In genomic region chr19:3359850-3360493, GRCh38 we compare ENCODE assay signal across 8 cellular contexts. TPM values are rescaled to one million over a fixed set of nuclear protein-coding genes. Genes with fewer than 3 reads are reported as not detected.
A peak's percentile ranks its signal among the peaks of the same experiment; 100 is the strongest.
DNase-seq lines count a peak whose midpoint lies in the region; ATAC-seq and TF ChIP-seq lines count a peak whose summit lies in the region.

No MANE protein-coding gene starts in this region.

- CTCF ChIA-PET in CD4-positive, alpha-beta memory T cell (lab: Charles Lee; ENCODE audit: partially characterized antibody), result no interaction called here
- CTCF ChIA-PET in HEK293 (lab: Yijun Ruan, JAX), result no interaction called here
- CTCF ChIA-PET in activated B cell treated with CpG ODN at 0.5 μM for 24 hours (lab: Charles Lee), result no interaction called here

- H3K27ac ChIP-seq in CD4-positive, alpha-beta memory T cell (ENCODE audit: low read depth, low read length), result peak overlapping the region; percentile 64
- H3K27ac ChIP-seq in HEK293 (ENCODE audit: extremely low read depth, low read depth, low read length) (peak overlapping the region; percentile 19; the same call in 1 of the 2 replicates), esophagus (ENCODE audit: low read depth in 2 of 2, low read length in 1 of 2) (peak overlapping the region; percentile 93 to 97)

- TF ChIP-seq CTCF in HEK293 (tag by site-specific recombination; IDR thresholded peaks at IDR 0.05), result no peak
- TF ChIP-seq CTCF in activated B cell treated with CpG ODN at 0.5 μM for 24 hours (IDR thresholded peaks at IDR 0.05), result no peak

- ATAC-seq in activated B cell treated with CpG ODN at 0.5 μM for 24 hours (ENCODE audit: low read depth), result peak; percentile 15
- no peak for ATAC-seq in HG03045 (IDR thresholded peaks at IDR 0.05; ENCODE audit: unreplicated experiment)

- H3K36me3 Mint-ChIP-seq in CD4-positive, alpha-beta memory T cell, result peaks cover 0 to 8% of the 10 kb centered on the region in 2 donors
- H3K36me3 Mint-ChIP-seq in activated B cell treated with CpG ODN at 0.5 μM for 24 hours (ENCODE audit: low read depth), result peaks cover 2% of the 10 kb centered on the region

- peak overlapping the region; percentile 88 to 94 (median 92) for H3K4me3 Mint-ChIP-seq in CD4-positive, alpha-beta memory T cell
- peak overlapping the region; percentile 88 for H3K4me3 Mint-ChIP-seq in activated B cell treated with CpG ODN at 0.5 μM for 24 hours

- H3K36me3 ChIP-seq in CD4-positive, alpha-beta memory T cell (ENCODE audit: insufficient read depth, low read length), result no peaks in the 10 kb centered on the region
- H3K36me3 ChIP-seq in HEK293 (ENCODE audit: control insufficient read depth in 2 of 2, insufficient read depth in 1 of 2, low read length in 2 of 2), result no peaks in the 10 kb centered on the region
- H3K36me3 ChIP-seq in esophagus (ENCODE audit: control insufficient read depth in 2 of 2, insufficient read depth in 2 of 2, low read length in 1 of 2), result no peaks in the 10 kb centered on the region
- no peaks in the 10 kb centered on the region for H3K36me3 ChIP-seq in neuron (ENCODE audit: insufficient read depth, low read length)

- no peaks in the 10 kb centered on the region for H3K27me3 ChIP-seq in CD4-positive, alpha-beta memory T cell (ENCODE audit: insufficient read depth, low read length)
- H3K27me3 ChIP-seq in esophagus (ENCODE audit: control insufficient read depth in 1 of 2, insufficient read depth in 2 of 2, low read length in 2 of 2) (no peaks in the 10 kb centered on the region), neuron (ENCODE audit: insufficient read depth, low read length) (peaks cover 71% of the 10 kb centered on the region)

- 1% methylated on average over 24 to 101 of the region's 101 CpGs for WGBS in esophagus, 2 donors

- no peaks in the 10 kb centered on the region for H3K27me3 Mint-ChIP-seq in CD4-positive, alpha-beta memory T cell
- peaks cover 2% of the 10 kb centered on the region for H3K27me3 Mint-ChIP-seq in activated B cell treated with CpG ODN at 0.5 μM for 24 hours

- peak overlapping the region in 5 of 7 donors; percentile 64 to 93 (median 86) for H3K27ac Mint-ChIP-seq in CD4-positive, alpha-beta memory T cell
- peak overlapping the region; percentile 86 for H3K27ac Mint-ChIP-seq in activated B cell treated with CpG ODN at 0.5 μM for 24 hours

- peak overlapping the region; percentile 71 for H2AFZ ChIP-seq in neuron (ENCODE audit: low read depth, low read length)

- peak in 3 of 5 donors; percentile 30 to 46 (median 35) for DNase-seq in CD4-positive, alpha-beta memory T cell
- peak; percentile 58 for DNase-seq in activated B cell treated with CpG ODN at 0.5 μM for 24 hours
- no peak for DNase-seq in SIG-M5 (lab: John Stamatoyannopoulos, UW)
- no peak for DNase-seq in NCI-H2107 (lab: John Stamatoyannopoulos, UW)

- peak overlapping the region in 1 of 2 donors; percentile 66 for H3K4me3 ChIP-seq in CD4-positive, alpha-beta memory T cell (ENCODE audit: low read length in 2 of 2)
- H3K4me3 ChIP-seq in HEK293 (ENCODE audit: low read depth, low read length) (peak overlapping the region; percentile 61), esophagus (ENCODE audit: low read depth in 1 of 2, low read length in 2 of 2) (peak overlapping the region; percentile 84 to 96), neuron (ENCODE audit: low read length) (peak overlapping the region; percentile 54)

- intact Hi-C loops in CD4-positive, alpha-beta memory T cell (cut with micrococcal nuclease), result loop anchor here (2.0 to 10.0 kb wide), 3 partner anchors 21 to 75 kb away; no protein-coding TSS in a partner anchor
- intact Hi-C loops in activated B cell treated with CpG ODN at 0.5 μM for 24 hours (cut with micrococcal nuclease), result loop anchor here (2.0 kb wide), 1 partner anchor 75 kb away; no protein-coding TSS in a partner anchor

- H3K9me3 ChIP-seq in CD4-positive, alpha-beta memory T cell (ENCODE audit: control insufficient read depth in 1 of 2, low read length in 2 of 2), result no peaks in the 10 kb centered on the region
- H3K9me3 ChIP-seq in HEK293 (ENCODE audit: control insufficient read depth, insufficient read depth, low read depth, low read length) (no peaks in the 10 kb centered on the region), esophagus (ENCODE audit: control insufficient read depth in 2 of 2, insufficient read depth in 1 of 2, low read depth in 1 of 2, low read length in 1 of 2) (no peaks in the 10 kb centered on the region), neuron (ENCODE audit: low read length) (peaks cover under 1% of the 10 kb centered on the region)

- H3K9me3 Mint-ChIP-seq in CD4-positive, alpha-beta memory T cell, result peaks cover 0 to 4% (median 0%) of the 10 kb centered on the region in 8 donors
- no peaks in the 10 kb centered on the region for H3K9me3 Mint-ChIP-seq in activated B cell treated with CpG ODN at 0.5 μM for 24 hours

- H3K4me1 ChIP-seq in CD4-positive, alpha-beta memory T cell (ENCODE audit: insufficient read depth, low read length), result peaks cover 25% of the 10 kb centered on the region
- H3K4me1 ChIP-seq in HEK293 (ENCODE audit: control insufficient read depth, insufficient read depth, low read length) (peaks cover 3% of the 10 kb centered on the region; the same call in 1 of the 2 replicates), esophagus (ENCODE audit: control insufficient read depth in 2 of 2, insufficient read depth in 2 of 2, low read length in 1 of 2) (peaks cover 3 to 19% of the 10 kb centered on the region in 2 donors), neuron (ENCODE audit: insufficient read depth, low read length) (peaks cover 19% of the 10 kb centered on the region)

- POLR2A ChIA-PET in CD4-positive, alpha-beta memory T cell (lab: Charles Lee; ENCODE audit: partially characterized antibody), result interaction anchor here (1.3 kb wide), 1 partner anchor 22 kb away, joined by 9 read pairs; no protein-coding TSS in a partner anchor
- POLR2A ChIA-PET in HEK293 (lab: Yijun Ruan, JAX), result no interaction called here
- POLR2A ChIA-PET in activated B cell treated with CpG ODN at 0.5 μM for 24 hours (lab: Charles Lee), result interaction anchor here (0.5 kb wide), 1 partner anchor 898 kb away, joined by 5 read pairs; no protein-coding TSS in a partner anchor

- H3K4me1 Mint-ChIP-seq in CD4-positive, alpha-beta memory T cell, result peaks cover 20 to 57% (median 36%) of the 10 kb centered on the region in 4 donors
- peaks cover 25% of the 10 kb centered on the region for H3K4me1 Mint-ChIP-seq in activated B cell treated with CpG ODN at 0.5 μM for 24 hours

TF ChIP-seq in HEK293, 187 proteins besides CTCF, POLR2A, EP300 and RAD21:
- no peak for TF ChIP-seq ZNF843 (tag by site-specific recombination; IDR thresholded peaks at IDR 0.05)
- TF ChIP-seq ZNF664 (tag by site-specific recombination; IDR thresholded peaks at IDR 0.05), result no peak

RNA-seq across cellular contexts. Expression of gene NFIC, which starts 6.4 kb away (rescaled TPM):
- total RNA-seq in CD4-positive, alpha-beta memory T cell, result 10 to 100 TPM; 30.3 to 30.9 TPM
- 10 to 100 TPM in 1 of 2 donors, 1 to 10 TPM in 1; 1.9 to 18.9 TPM for polyA plus RNA-seq in CD4-positive, alpha-beta memory T cell
- total RNA-seq in activated B cell treated with CpG ODN at 0.5 μM for 24 hours, result 17.3 and 18.8 TPM in 2 replicates
- polyA plus RNA-seq in esophagus, result 10 to 100 TPM; 15.4 to 48.1 TPM

Comparison
In these comparisons a context has a peak if more than half of its experiments do, and no peak if none do; other contexts are left out.
1. DNase-seq: peak in CD4-positive, alpha-beta memory T cell (3 of 5) and activated B cell treated with CpG ODN at 0.5 μM for 24 hours (single experiment); none in SIG-M5 (single experiment) and NCI-H2107 (single experiment).
2. H3K27ac ChIP-seq: peak in every context shown above with its lines; median percentile 95 in esophagus; 64 in CD4-positive, alpha-beta memory T cell; 19 in HEK293.